Comparison of ENCODE assay signal across 9 cellular contexts in genomic region chr15:67042490-67043181, GRCh38. TPM values are rescaled to one million over a fixed set of nuclear protein-coding genes. Genes with fewer than 3 reads are reported as not detected.
A peak's percentile ranks its signal among the peaks of the same experiment; 100 is the strongest.
DNase-seq lines count a peak whose midpoint lies in the region; ATAC-seq and TF ChIP-seq lines count a peak whose summit lies in the region.
"Had no signal": no experiment of that assay in that cellular context is flagged by ENCODE, and none has a peak within 500 bp of the region (broad histone marks: within the 10 kb centered on the region; RNA-seq: fewer than 3 reads in every experiment).

No MANE protein-coding gene starts in this region.

- H4K20me1 ChIP-seq in IMR-90 (ENCODE audit: insufficient read depth, low read length): peaks cover 10% of the 10 kb centered on the region

- no peak; the same call in none of the 2 replicates for ATAC-seq in IMR-90 (ENCODE audit: low read depth)
- peak; percentile 35 for ATAC-seq in left colon
- no peak for ATAC-seq in GM21390 (IDR thresholded peaks at IDR 0.05; ENCODE audit: unreplicated experiment)
- ATAC-seq in GM18520 (IDR thresholded peaks at IDR 0.05; ENCODE audit: unreplicated experiment): no peak

- no peak overlapping the region for H2AK9ac ChIP-seq in IMR-90 (replicated peaks; ENCODE audit: low read depth, low read length, poor library complexity)

- H2BK15ac ChIP-seq in IMR-90 (ENCODE audit: low read depth, low read length): peak overlapping the region; percentile 79

- in situ Hi-C loops in IMR-90 (cut with MboI; ENCODE audit: low sequenced_read_pairs): no loop called here

- peak overlapping the region; percentile 26 for H2AFZ ChIP-seq in IMR-90 (replicated peaks; ENCODE audit: low read length, poor library complexity)

- peak overlapping the region; percentile 79 for H2BK120ac ChIP-seq in IMR-90 (ENCODE audit: low read depth, low read length)

- H3K14ac ChIP-seq in IMR-90 (replicated peaks; ENCODE audit: low read depth, low read length): peak overlapping the region; percentile 75

- peak overlapping the region; percentile 84 for H2BK20ac ChIP-seq in IMR-90 (ENCODE audit: low read depth, low read length)

- peak overlapping the region; percentile 7 for H3K23ac ChIP-seq in IMR-90 (ENCODE audit: low read depth, low read length)

- no peak overlapping the region; the same call in 1 of the 2 replicates for H3K56ac ChIP-seq in IMR-90 (ENCODE audit: extremely low read depth, insufficient read depth, low read length)

- peak overlapping the region; percentile 39 for H3K18ac ChIP-seq in IMR-90 (ENCODE audit: low read depth, low read length)

- H3K9me3 ChIP-seq in A673 (ENCODE audit: low read depth, low read length, poor library complexity, severe bottlenecking) (no peaks in the 10 kb centered on the region), IMR-90 (ENCODE audit: control insufficient read depth, insufficient read depth, low read length) (no peaks in the 10 kb centered on the region)
- H3K9me3 ChIP-seq: colonic mucosa had no signal

- peak overlapping the region; percentile 74 for H4K91ac ChIP-seq in IMR-90 (ENCODE audit: insufficient read depth, low read depth, low read length)

- no peak for TF ChIP-seq RAD21 in IMR-90 (IDR thresholded peaks at IDR 0.05; ENCODE audit: low read length)

- WGBS in IMR-90 (ENCODE audit: extremely low coverage in 2 of 2, insufficient read length in 1 of 2), 2 experiments: no CpG with 5 or more reads among the region's 7 CpGs

- H4K8ac ChIP-seq in IMR-90 (ENCODE audit: low read depth in 2 of 2, low read length in 2 of 2): peak overlapping the region; percentile 13 to 67; a peak in 3 of 4 replicates

- H3K27me3 ChIP-seq in A673 (replicated peaks; ENCODE audit: insufficient read depth, low read depth, low read length, poor library complexity) (no peaks in the 10 kb centered on the region), IMR-90 (ENCODE audit: control insufficient read depth, insufficient read depth, low read length) (no peaks in the 10 kb centered on the region)
- H3K27me3 ChIP-seq: colonic mucosa had no signal

- H3K4me1 ChIP-seq in A673 (ENCODE audit: insufficient read depth, low read length, poor library complexity, severe bottlenecking) (peaks cover 19% of the 10 kb centered on the region), IMR-90 (ENCODE audit: control insufficient read depth, insufficient read depth, low read length) (peaks cover 19% of the 10 kb centered on the region)
- H3K4me1 ChIP-seq: colonic mucosa had no signal

- DNase-seq in A673 (ENCODE audit: low spot score) (peak; percentile 30), IMR-90 (peak; percentile 65), UCSD-AML1 (lab: John Stamatoyannopoulos, UW; ENCODE audit: unreplicated experiment) (peak; percentile 39), left colon (no peak), cerebellum (ENCODE audit: low spot score) (no peak)
- DNase-seq in activated CD8-positive, alpha-beta memory T cell treated with anti-CD3 and anti-CD28 coated beads, Interleukin-2, amount 50 U/mL, for 48 hours: no peak
- DNase-seq: colonic mucosa had no signal

- intact Hi-C loops in A673 (cut with micrococcal nuclease; ENCODE audit: unreplicated experiment) (no loop called here), IMR-90 (cut with micrococcal nuclease) (no loop called here), left colon (cut with DNase I, micrococcal nuclease) (no loop called here)

- CTCF ChIA-PET in A673 (lab: Charles Lee): interaction anchor here (0.6 kb wide), 2 partner anchors 24 to 258 kb away, joined by 3 to 4 read pairs; no protein-coding TSS in a partner anchor
- CTCF ChIA-PET in IMR-90 (lab: Yijun Ruan, JAX): interaction anchor here (0.6 to 1.0 kb wide), 2 partner anchors 17 to 21 kb away, joined by 3 read pairs; no protein-coding TSS in a partner anchor

- peak overlapping the region; percentile 88 for H2BK5ac ChIP-seq in IMR-90 (ENCODE audit: low read depth, low read length, poor library complexity, severe bottlenecking)

- no peak overlapping the region for H3K27ac ChIP-seq in A673 (ENCODE audit: low read depth, low read length, poor library complexity, severe bottlenecking)
- H3K27ac ChIP-seq in IMR-90 (ENCODE audit: insufficient read depth, low read length): peak overlapping the region; percentile 3; the same call in 1 of the 2 replicates
- H3K27ac ChIP-seq: colonic mucosa had no signal

- H4K5ac ChIP-seq in IMR-90 (ENCODE audit: low read depth, low read length): peak overlapping the region; percentile 12; the same call in 1 of the 2 replicates

- H3K4me2 ChIP-seq in IMR-90 (ENCODE audit: low read depth, low read length): peak overlapping the region; percentile 4; the same call in 1 of the 2 replicates

- H3K36me3 ChIP-seq in A673 (ENCODE audit: insufficient read depth, low read length, poor library complexity, severe bottlenecking) (no peaks in the 10 kb centered on the region), IMR-90 (ENCODE audit: control insufficient read depth, insufficient read depth, low read length) (no peaks in the 10 kb centered on the region)
- H3K36me3 ChIP-seq: colonic mucosa had no signal

- peak overlapping the region; percentile 80 for H3K4ac ChIP-seq in IMR-90 (ENCODE audit: low read depth, low read length)

- H3K79me1 ChIP-seq in IMR-90 (ENCODE audit: low read depth in 1 of 2, low read length in 2 of 2): peaks cover 0 to 18% of the 10 kb centered on the region in 2 experiments; a peak in 2 of 4 replicates

- POLR2A ChIA-PET in A673 (lab: Charles Lee; ENCODE audit: low non-redundant PET): interaction anchor here (0.6 kb wide), 1 partner anchor 145 kb away, joined by 3 read pairs; no protein-coding TSS in a partner anchor
- POLR2A ChIA-PET in IMR-90 (lab: Charles Lee; ENCODE audit: unreplicated experiment): no interaction called here

- H3K4me3 ChIP-seq in A673 (ENCODE audit: low read depth, low read length, poor library complexity, severe bottlenecking): no peak overlapping the region
- no peak overlapping the region for H3K4me3 ChIP-seq in IMR-90 (ENCODE audit: insufficient read depth, low read depth, low read length)
- H3K4me3 ChIP-seq: colonic mucosa had no signal

- TF ChIP-seq CTCF in A673 (conservative IDR thresholded peaks at IDR 0.05; ENCODE audit: low read depth, low read length) (no peak), IMR-90 (conservative IDR thresholded peaks at IDR 0.05; ENCODE audit: low read depth, low read length) (no peak)

- no TSS peak for BruUV-seq in A673 (replicated peaks; lab: Mats Ljungman, UMichigan)
- no TSS peak for BruUV-seq in IMR-90 (replicated peaks; lab: Mats Ljungman, UMichigan)

- no peak overlapping the region for H3K9ac ChIP-seq in IMR-90 (ENCODE audit: low read depth, low read length)

- TF ChIP-seq POLR2A in IMR-90 (IDR thresholded peaks at IDR 0.05; ENCODE audit: low read depth, low read length): no peak

- H2AK5ac ChIP-seq in IMR-90 (ENCODE audit: low read depth, low read length): peak overlapping the region; percentile 95

- H3K9me1 ChIP-seq in IMR-90 (ENCODE audit: insufficient read depth, low read length): peaks cover 24% of the 10 kb centered on the region

- dilution Hi-C loops in IMR-90 (cut with HindIII; ENCODE audit: low sequenced_read_pairs, unreplicated experiment): no loop called here

TF ChIP-seq in IMR-90, 13 proteins besides CTCF, POLR2A, EP300 and RAD21:
- TF ChIP-seq CEBPB (IDR thresholded peaks at IDR 0.05; ENCODE audit: low read depth, low read length) (no peak), NFE2L2 (IDR thresholded peaks at IDR 0.05; ENCODE audit: low read depth, low read length) (no peak), BHLHE40 (IDR thresholded peaks at IDR 0.05; ENCODE audit: low read depth, low read length) (no peak), FOS (IDR thresholded peaks at IDR 0.05; ENCODE audit: low read depth, low read length) (no peak), USF2 (IDR thresholded peaks at IDR 0.05; ENCODE audit: low read depth, low read length) (no peak), RFX5 (IDR thresholded peaks at IDR 0.05; ENCODE audit: low read depth, low read length) (no peak), CHD1 (IDR thresholded peaks at IDR 0.05; ENCODE audit: low read depth, low read length) (no peak), MAFK (IDR thresholded peaks at IDR 0.05; ENCODE audit: low read depth, low read length) (no peak), RCOR1 (IDR thresholded peaks at IDR 0.05; ENCODE audit: insufficient replicate concordance, low read length) (no peak), ELK1 (IDR thresholded peaks at IDR 0.05; ENCODE audit: borderline replicate concordance, low read depth, low read length) (no peak), MXI1 (IDR thresholded peaks at IDR 0.05; ENCODE audit: borderline replicate concordance, low read depth, low read length) (no peak), SMC3 (IDR thresholded peaks at IDR 0.05; ENCODE audit: low read depth, low read length) (no peak), MAZ (IDR thresholded peaks at IDR 0.05; ENCODE audit: borderline replicate concordance, low read depth, low read length) (no peak)

RNA-seq across cellular contexts. Expression of gene SMAD3, which starts 22.8 kb away (rescaled TPM):
- total RNA-seq in A673 (2021) (31.0 and 43.0 TPM in 2 replicates), IMR-90 (2012; rRNA removed) (71.0 and 71.1 TPM in 2 replicates), left colon (10 to 100 TPM; 33.3 to 60.7 TPM), cerebellum (10.4 TPM)
- 177 and 194 TPM in 2 replicates for polyA plus RNA-seq in IMR-90 (2012; rRNA removed)
- polyA plus RNA-seq in IMR-90 (2012; cell fraction: cytosol; rRNA removed): 153 and 181 TPM in 2 replicates
- polyA plus RNA-seq in IMR-90 (2012; cell fraction: nucleus; rRNA removed; ENCODE audit: low replicate concordance): 378 and 409 TPM in 2 replicates

Comparison
In these comparisons a context has a peak if more than half of its experiments do, and no peak if none do; other contexts are left out.
1. DNase-seq: peak in A673 (single experiment), IMR-90 (single experiment) and UCSD-AML1 (single experiment); none in left colon (0 of 2), cerebellum (single experiment) and activated CD8-positive, alpha-beta memory T cell treated with anti-CD3 and anti-CD28 coated beads, Interleukin-2, amount 50 U/mL, for 48 hours (single experiment).